ENCODE assay signal across 17 cellular contexts in the genomic region with DNA sequence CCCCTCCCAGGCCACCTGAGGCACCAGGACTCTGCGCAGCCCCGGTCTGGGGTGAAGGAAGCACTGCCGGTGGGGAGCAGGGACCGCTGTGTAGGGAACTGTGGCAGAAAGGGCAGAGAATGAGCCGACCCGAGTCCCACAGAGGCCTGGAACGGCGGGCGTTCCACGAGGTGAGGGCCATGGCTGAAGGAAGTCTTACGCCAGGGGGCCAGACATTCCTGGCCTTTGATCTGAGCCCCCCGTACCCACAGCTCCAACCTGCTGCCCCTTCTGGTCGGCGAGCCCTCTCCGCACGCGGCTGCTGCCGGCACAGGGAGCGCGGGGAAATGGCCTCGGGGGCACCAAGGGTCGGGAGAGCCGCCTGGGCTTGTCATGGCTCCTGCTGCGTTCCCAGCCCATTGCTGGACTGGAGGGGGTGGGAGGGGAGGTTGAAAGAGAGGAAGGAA. TPM values are rescaled to one million over a fixed set of nuclear protein-coding genes. Genes with fewer than 3 reads are reported as not detected.
DNase-seq lines count a peak whose midpoint lies in the region; ATAC-seq lines count a peak whose summit lies in the region.
"Had no signal": no experiment of that assay in that cellular context is flagged by ENCODE, and none has a peak within 500 bp of the region (broad histone marks: within the 10 kb centered on the region; RNA-seq: fewer than 3 reads in every experiment).

No MANE protein-coding gene starts in this region.

- DNase-seq in activated T-cell treated with anti-CD3 and anti-CD28 coated beads, Interleukin-2, amount 50 U/mL, for 4 hours: no peak
- DNase-seq in activated T-cell treated with anti-CD3 and anti-CD28 coated beads for 4 hours: no peak
- DNase-seq in MV-4-11 (lab: John Stamatoyannopoulos, UW): no peak
- DNase-seq in mesenteric fat pad (ENCODE audit: low spot score): no peak
- DNase-seq: activated CD4-positive, alpha-beta T cell treated with anti-CD3 and anti-CD28 coated beads, Interleukin-2, amount 50 U/mL, for 4 hours; effector CD8-positive, alpha-beta T cell; KBM-7; NCI-H2227 treated with DMSO at 0.1 percent for 48 hours; SIG-M5; stimulated activated CD4-positive, alpha-beta T cell treated with anti-CD3 and anti-CD28 coated beads, Interleukin-1b, Interleukin-23, amount 100 ng/mL, for 48 hours; T1000 had no signal

- H3K4me1 Mint-ChIP-seq in activated T-cell treated with anti-CD3 and anti-CD28 coated beads, Interleukin-2, amount 50 U/mL, for 4 hours (ENCODE audit: low read depth): peaks cover 18% of the 10 kb centered on the region
- H3K4me1 Mint-ChIP-seq in activated naive CD8-positive, alpha-beta T cell (ENCODE audit: low read depth): peaks cover 11% of the 10 kb centered on the region

- peaks cover 74% of the 10 kb centered on the region for H3K27me3 Mint-ChIP-seq in activated T-cell treated with anti-CD3 and anti-CD28 coated beads, Interleukin-2, amount 50 U/mL, for 4 hours (ENCODE audit: low read depth)
- peaks cover 34% of the 10 kb centered on the region for H3K27me3 Mint-ChIP-seq in activated naive CD8-positive, alpha-beta T cell

- H3K9me3 Mint-ChIP-seq in activated T-cell treated with anti-CD3 and anti-CD28 coated beads, Interleukin-2, amount 50 U/mL, for 4 hours: no peaks in the 10 kb centered on the region
- no peaks in the 10 kb centered on the region for H3K9me3 Mint-ChIP-seq in activated naive CD8-positive, alpha-beta T cell (ENCODE audit: low read depth)
- H3K9me3 Mint-ChIP-seq: activated T-helper 17 cell treated with anti-CD3 and anti-CD28 coated beads, Interleukin-2, amount 50 U/mL, for 72 hours had no signal

- H3K4me3 ChIP-seq in iPS-18c (ENCODE audit: insufficient read depth, low read depth, low read length) (peak overlapping the region; percentile 59), skin epidermis (peak overlapping the region in 2 of 7 experiments; percentile 28 to 41)

- peak overlapping the region in 12 of 21 experiments; percentile 25 to 89 (median 60) for H3K27ac ChIP-seq in skin epidermis

- H3K9me3 ChIP-seq in iPS-18c (ENCODE audit: control insufficient read depth, insufficient read depth, low read length): no peaks in the 10 kb centered on the region

- peak; percentile 16 to 31 for ATAC-seq in activated T-cell treated with anti-CD3 and anti-CD28 coated beads, Interleukin-2, amount 50 U/mL, for 4 hours
- ATAC-seq in HG03378 (IDR thresholded peaks at IDR 0.05; ENCODE audit: unreplicated experiment): no peak

- peak overlapping the region; percentile 65 for H3K4me3 Mint-ChIP-seq in activated T-cell treated with anti-CD3 and anti-CD28 coated beads, Interleukin-2, amount 50 U/mL, for 4 hours
- H3K4me3 Mint-ChIP-seq in activated naive CD8-positive, alpha-beta T cell: peak overlapping the region; percentile 74

- H3K36me3 Mint-ChIP-seq in activated T-cell treated with anti-CD3 and anti-CD28 coated beads, Interleukin-2, amount 50 U/mL, for 4 hours (ENCODE audit: insufficient read depth): no peaks in the 10 kb centered on the region
- H3K36me3 Mint-ChIP-seq in activated naive CD8-positive, alpha-beta T cell: no peaks in the 10 kb centered on the region

- no peak overlapping the region for H3K27ac Mint-ChIP-seq in activated naive CD8-positive, alpha-beta T cell
- H3K27ac Mint-ChIP-seq: activated T-helper 17 cell treated with anti-CD3 and anti-CD28 coated beads, Interleukin-2, amount 50 U/mL, for 72 hours had no signal

RNA-seq across cellular contexts. Expression of a gene that starts 1.4 kb away (rescaled TPM):
- total RNA-seq in activated T-cell treated with anti-CD3 and anti-CD28 coated beads, Interleukin-2, amount 50 U/mL, for 4 hours: under 1 TPM in 1 of 3 donors, not detected in 2; 0.08 TPM
- 1.9 TPM for total RNA-seq in mesenteric fat pad

RNA-seq across cellular contexts. Expression of a gene that starts 31.5 kb away (rescaled TPM):
- total RNA-seq in activated T-cell treated with anti-CD3 and anti-CD28 coated beads, Interleukin-2, amount 50 U/mL, for 4 hours: not detected
- total RNA-seq in mesenteric fat pad: 0.74 TPM
- total RNA-seq: A172; activated T-helper 17 cell treated with anti-CD3 and anti-CD28 coated beads, Interleukin-2, amount 50 U/mL, for 72 hours had no signal
